1 cellular context compared by ENCODE assay signal in the genomic region with DNA sequence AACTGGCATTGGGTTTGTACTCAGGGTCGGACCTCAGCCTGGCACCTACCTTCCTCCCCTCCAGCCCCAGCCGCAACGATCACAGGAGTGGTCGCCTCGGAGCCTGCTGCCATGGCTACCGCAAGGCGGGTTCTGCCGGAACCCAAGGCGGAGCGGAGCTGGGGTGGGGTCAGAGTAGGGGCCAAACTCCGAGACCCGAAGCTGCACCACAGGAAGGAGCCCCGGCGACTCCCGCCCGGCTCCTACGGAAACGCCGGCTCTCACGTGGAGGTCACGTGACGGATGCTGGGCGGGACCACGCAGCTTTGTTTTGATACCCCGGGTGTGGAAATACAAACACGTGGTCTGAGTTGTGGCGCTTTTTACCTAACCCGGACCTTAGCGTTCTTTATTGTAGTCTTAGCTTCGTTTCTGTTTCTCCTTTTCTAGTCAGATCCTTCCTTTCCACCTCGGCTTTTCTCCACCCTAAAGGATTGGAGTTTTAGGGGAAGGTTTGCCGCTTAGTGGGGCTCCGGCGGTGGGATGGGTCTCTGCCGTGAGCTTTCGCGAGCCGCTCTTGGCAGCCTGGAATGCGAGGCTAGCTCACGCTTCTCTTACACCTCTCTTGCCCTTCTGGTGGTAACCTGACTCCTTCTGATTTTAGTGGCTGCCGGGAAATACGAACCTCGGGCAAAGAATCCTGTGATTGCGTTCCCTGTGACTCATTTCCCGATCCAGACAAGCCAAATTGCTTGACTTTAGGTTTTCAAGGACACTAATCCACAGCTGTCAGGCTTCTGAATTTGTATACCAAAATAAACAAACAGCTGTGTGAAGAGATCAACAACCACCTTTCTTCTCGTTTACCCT.
TF ChIP-seq lines count a peak whose summit lies in the region.

TSS of gene HSPBAP1 (minus strand) at position 264 of the 849 bp plus-strand sequence. CDS start at position 113, 151 bp downstream.

TF ChIP-seq in HEK293, 187 proteins besides CTCF, POLR2A, EP300 and RAD21 (continued from another document):
- peak; percentile 24; the same call in 1 of the 2 replicates for TF ChIP-seq ZSCAN4 (tag by site-specific recombination; IDR thresholded peaks at IDR 0.05)
- peak; percentile 22; the same call in 1 of the 2 replicates for TF ChIP-seq INSM2 (tag by site-specific recombination; IDR thresholded peaks at IDR 0.05)
